29 cellular contexts compared by ENCODE assay signal in the genomic region with DNA sequence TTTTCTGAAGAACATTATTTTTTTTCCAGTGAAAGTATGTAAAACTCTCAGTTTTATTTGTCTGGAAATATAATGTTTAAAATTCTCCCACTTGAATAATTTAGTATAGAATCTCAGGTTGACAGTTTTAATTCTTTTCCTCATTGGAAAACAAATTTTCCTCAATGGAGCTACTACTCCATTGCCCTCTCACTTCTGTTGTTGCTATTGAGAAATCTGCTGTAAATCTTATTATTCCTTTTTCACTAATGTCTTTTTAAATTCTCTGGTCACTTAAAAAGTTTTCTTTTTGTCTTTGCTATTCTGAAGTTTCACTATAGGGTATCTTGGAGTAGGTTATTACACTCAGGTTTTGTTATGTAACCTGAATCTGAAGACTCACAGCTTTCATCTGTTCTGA.
"Had no signal": no experiment of that assay in that cellular context is flagged by ENCODE, and none has a peak within 500 bp of the region (broad histone marks: within the 10 kb centered on the region; RNA-seq: fewer than 3 reads in every experiment).

No MANE protein-coding gene starts in this region.

- ATAC-seq: stimulated activated effector memory CD8-positive, alpha-beta T cell treated with anti-CD3 and anti-CD28 coated beads, Interleukin-12 subunit alpha, Interleukin-12 subunit beta, amount 100 ng/mL, for 72 hours; stimulated activated memory B cell treated with anti-CD40 and anti-IgM and Interleukin-4, amounts not matched to agents 10 μg/mL and 1 μg/mL and 100 μg/mL, for 72 hours; stimulated activated naive B cell treated with anti-CD40 and anti-IgM and Interleukin-4, amounts not matched to agents 10 μg/mL and 1 μg/mL and 100 μg/mL, for 72 hours; stimulated activated naive CD8-positive, alpha-beta T cell treated with anti-CD3 and anti-CD28 coated beads, Interleukin-15, amount 100 ng/mL, for 72 hours; stimulated activated naive CD8-positive, alpha-beta T cell treated with anti-CD3 and anti-CD28 coated beads, Interleukin-15, Interleukin-2, amounts not matched to agents 100 U/mL and 50 U/mL, for 24 hours; upper lobe of right lung had no signal

- H3K4me3 Mint-ChIP-seq: stimulated activated effector memory CD8-positive, alpha-beta T cell treated with anti-CD3 and anti-CD28 coated beads, Interleukin-12 subunit alpha, Interleukin-12 subunit beta, amount 100 ng/mL, for 72 hours; stimulated activated memory B cell treated with anti-CD40 and anti-IgM and Interleukin-4, amounts not matched to agents 10 μg/mL and 1 μg/mL and 100 μg/mL, for 72 hours; stimulated activated naive B cell treated with anti-CD40 and anti-IgM and Interleukin-4, amounts not matched to agents 10 μg/mL and 1 μg/mL and 100 μg/mL, for 72 hours; stimulated activated naive CD8-positive, alpha-beta T cell treated with anti-CD3 and anti-CD28 coated beads, Interleukin-15, amount 100 ng/mL, for 72 hours; stimulated activated naive CD8-positive, alpha-beta T cell treated with anti-CD3 and anti-CD28 coated beads, Interleukin-15, Interleukin-2, amounts not matched to agents 100 ng/mL and 50 ng/mL, for 24 hours; type B pancreatic cell had no signal

- H3K27ac ChIP-seq: stomach, suprapubic skin, testis, thoracic aorta, thyroid gland, tibial artery, tibial nerve, transverse colon, upper lobe of left lung, upper lobe of right lung, uterus, vagina had no signal

- H3K36me3 ChIP-seq: stomach, suprapubic skin, thoracic aorta, thyroid gland, tibial artery, tibial nerve, transverse colon, upper lobe of left lung, upper lobe of right lung, uterus, vagina had no signal

- H3K27me3 ChIP-seq: stomach, suprapubic skin, testis, thyroid gland, tibial artery, tibial nerve, transverse colon, upper lobe of left lung, upper lobe of right lung, uterus, vagina had no signal

- H3K4me1 Mint-ChIP-seq: stimulated activated effector memory CD8-positive, alpha-beta T cell treated with anti-CD3 and anti-CD28 coated beads, Interleukin-12 subunit alpha, Interleukin-12 subunit beta, amount 100 ng/mL, for 72 hours; stimulated activated memory B cell treated with anti-CD40 and anti-IgM and Interleukin-4, amounts not matched to agents 10 μg/mL and 1 μg/mL and 100 μg/mL, for 72 hours; stimulated activated naive B cell treated with anti-CD40 and anti-IgM and Interleukin-4, amounts not matched to agents 10 μg/mL and 1 μg/mL and 100 μg/mL, for 72 hours; stimulated activated naive CD8-positive, alpha-beta T cell treated with anti-CD3 and anti-CD28 coated beads, Interleukin-15, amount 100 ng/mL, for 72 hours had no signal

- H3K27me3 Mint-ChIP-seq: stimulated activated memory B cell treated with anti-CD40 and anti-IgM and Interleukin-4, amounts not matched to agents 10 μg/mL and 1 μg/mL and 100 μg/mL, for 72 hours; stimulated activated naive B cell treated with anti-CD40 and anti-IgM and Interleukin-4, amounts not matched to agents 10 μg/mL and 1 μg/mL and 100 μg/mL, for 72 hours; stimulated activated naive CD8-positive, alpha-beta T cell treated with anti-CD3 and anti-CD28 coated beads, Interleukin-15, amount 100 ng/mL, for 72 hours; stimulated activated naive CD8-positive, alpha-beta T cell treated with anti-CD3 and anti-CD28 coated beads, Interleukin-15, Interleukin-2, amounts not matched to agents 100 ng/mL and 50 ng/mL, for 24 hours; type B pancreatic cell had no signal

- H3K27ac Mint-ChIP-seq: stimulated activated effector memory CD8-positive, alpha-beta T cell treated with anti-CD3 and anti-CD28 coated beads, Interleukin-12 subunit alpha, Interleukin-12 subunit beta, amount 100 ng/mL, for 72 hours; stimulated activated memory B cell treated with anti-CD40 and anti-IgM and Interleukin-4, amounts not matched to agents 10 μg/mL and 1 μg/mL and 100 μg/mL, for 72 hours; stimulated activated naive B cell treated with anti-CD40 and anti-IgM and Interleukin-4, amounts not matched to agents 10 μg/mL and 1 μg/mL and 100 μg/mL, for 72 hours; stimulated activated naive CD8-positive, alpha-beta T cell treated with anti-CD3 and anti-CD28 coated beads, Interleukin-15, amount 100 ng/mL, for 72 hours; stimulated activated naive CD8-positive, alpha-beta T cell treated with anti-CD3 and anti-CD28 coated beads, Interleukin-15, Interleukin-2, amounts not matched to agents 100 ng/mL and 50 ng/mL, for 24 hours; type B pancreatic cell had no signal

- FAIRE-seq: urothelium cell line had no signal

- H3K4me1 ChIP-seq: stomach, suprapubic skin, testis, thyroid gland, tibial artery, tibial nerve, transverse colon, upper lobe of left lung, upper lobe of right lung, uterus, vagina had no signal

- DNase-seq: stimulated activated CD4-positive, alpha-beta T cell treated with anti-CD3 and anti-CD28 coated beads, Interleukin-2, amount 100 ng/mL, for 48 hours; stimulated activated CD4-positive, alpha-beta T cell treated with anti-CD3 and anti-CD28 coated beads, Interleukin-4, amount 100 ng/mL, for 1 hour; stimulated activated CD4-positive, alpha-beta T cell treated with anti-CD3 and anti-CD28 coated beads, Interleukin-4, amount 100 ng/mL, for 24 hours; stimulated activated CD4-positive, alpha-beta T cell treated with anti-CD3 and anti-CD28 coated beads, Interleukin-4, amount 100 ng/mL, for 4 hours; stimulated activated CD8-positive, alpha-beta memory T cell treated with anti-CD3 and anti-CD28 coated beads, Interleukin-4, amount 100 ng/mL, for 48 hours; stimulated activated naive B cell treated with anti-CD40 and anti-IgM and Interleukin-4, amounts not matched to agents 10 μg/mL and 1 μg/mL and 100 μg/mL, for 72 hours; stimulated activated naive CD4-positive, alpha-beta T cell; stimulated activated naive CD4-positive, alpha-beta T cell treated with Interleukin-2 at 50 U/mL for 16 hours; stimulated activated naive CD8-positive, alpha-beta T cell treated with anti-CD3 and anti-CD28 coated beads, Interleukin-15, amount 100 ng/mL, for 72 hours; stimulated activated naive CD8-positive, alpha-beta T cell treated with anti-CD3 and anti-CD28 coated beads, Interleukin-15, Interleukin-2, amounts not matched to agents 100 U/mL and 50 U/mL, for 24 hours; stomach; substantia nigra; testis; thyroid gland; tibial artery; transverse colon; trophoblast cell; upper lobe of left lung; upper lobe of right lung; uterus had no signal

- H3K9me3 ChIP-seq: testis, thyroid gland, vagina had no signal

- H3K4me3 ChIP-seq: stomach, suprapubic skin, testis, thoracic aorta, thyroid gland, tibial artery, tibial nerve, transverse colon, upper lobe of left lung, upper lobe of right lung, uterus, vagina had no signal

- H3K36me3 Mint-ChIP-seq: stimulated activated effector memory CD8-positive, alpha-beta T cell treated with anti-CD3 and anti-CD28 coated beads, Interleukin-12 subunit alpha, Interleukin-12 subunit beta, amount 100 ng/mL, for 72 hours had no signal
